Comparison of ENCODE assay signal across 1 cellular context in genomic region chr13:110421696-110422395, GRCh38.
TF ChIP-seq lines count a peak whose summit lies in the region.

No MANE protein-coding gene starts in this region.

TF ChIP-seq in GM23338, 12 proteins besides CTCF, POLR2A, EP300 and RAD21 (continued from another document):
- no peak for TF ChIP-seq ZNF462 (CRISPR knock-in tag; IDR thresholded peaks at IDR 0.05)
- no peak for TF ChIP-seq ETS1 (IDR thresholded peaks at IDR 0.05)
- TF ChIP-seq POLR2AphosphoS5 (IDR thresholded peaks at IDR 0.05; ENCODE audit: low read depth), result no peak
